In the genomic region with DNA sequence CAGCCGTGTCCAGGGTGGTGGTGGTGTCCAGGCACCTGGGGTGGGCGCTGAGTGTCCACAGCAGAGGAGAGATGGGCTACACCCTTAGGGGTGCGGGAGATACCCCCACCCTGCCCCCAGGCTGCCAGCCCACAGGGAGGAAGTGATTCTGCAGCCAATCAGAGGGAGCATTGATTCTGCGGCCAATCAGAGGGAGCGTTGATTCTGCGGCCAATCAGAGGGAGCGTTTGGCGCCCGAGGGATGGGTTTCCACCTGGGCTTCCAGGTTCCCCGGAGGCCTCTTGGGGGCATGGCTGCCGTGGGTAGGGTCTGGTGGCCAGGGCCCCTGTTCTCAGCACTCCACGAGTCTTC, we compare ENCODE assay signal across 21 cellular contexts. TPM values are rescaled to one million over a fixed set of nuclear protein-coding genes. Genes with fewer than 3 reads are reported as not detected.
DNase-seq lines count a peak whose midpoint lies in the region; ATAC-seq, FAIRE-seq and TF ChIP-seq lines count a peak whose summit lies in the region.
"Had no signal": no experiment of that assay in that cellular context is flagged by ENCODE, and none has a peak within 500 bp of the region (broad histone marks: within the 10 kb centered on the region; RNA-seq: fewer than 3 reads in every experiment).

No MANE protein-coding gene starts in this region.

- no peak overlapping the region for H3K9ac ChIP-seq in GM12878 (ENCODE audit: control insufficient read depth, insufficient read depth, low read length)

- TF ChIP-seq EP300 in GM12878 (IDR thresholded peaks at IDR 0.05; ENCODE audit: borderline replicate concordance in 1 of 2, control insufficient read depth in 1 of 2, low read depth in 2 of 2, low read length in 2 of 2): no peak

- peak overlapping the region; percentile 62 for H3K27ac Mint-ChIP-seq in stimulated activated naive B cell treated with anti-CD40 and anti-IgM and Interleukin-4, amounts not matched to agents 10 μg/mL and 1 μg/mL and 100 μg/mL, for 72 hours
- H3K27ac Mint-ChIP-seq: CD4-positive, CD25-positive, alpha-beta regulatory T cell had no signal

- H3K9me3 Mint-ChIP-seq in stimulated activated naive B cell treated with anti-CD40 and anti-IgM and Interleukin-4, amounts not matched to agents 10 μg/mL and 1 μg/mL and 100 μg/mL, for 72 hours: no peaks in the 10 kb centered on the region

- no peak for TF ChIP-seq POLR2A in GM12878 (IDR thresholded peaks at IDR 0.05; ENCODE audit: low read depth, low read length)

- no peak for DNase-seq in GM12878 (ENCODE audit: low read depth, low spot score)
- no peak for DNase-seq in stimulated activated naive B cell treated with anti-CD40 and anti-IgM and Interleukin-4, amounts not matched to agents 10 μg/mL and 1 μg/mL and 100 μg/mL, for 72 hours
- DNase-seq in left cardiac atrium: no peak
- DNase-seq in cardiac septum (ENCODE audit: low spot score): no peak
- DNase-seq: CD4-positive, CD25-positive, alpha-beta regulatory T cell; DMS79; Kasumi-1; NCI-H1417; NCI-H187; NCI-H510A treated with DMSO at 0.1 percent for 48 hours; NCI-H774; NK-92 treated with Interleukin-12 subunit alpha and Interleukin-12 subunit beta, amount 100 ng/mL, for 24 hours; OCI-M1; Right ventricle myocardium superior had no signal

- peaks cover 36 to 56% of the 10 kb centered on the region in 2 donors for H3K4me1 Mint-ChIP-seq in stimulated activated naive B cell treated with anti-CD40 and anti-IgM and Interleukin-4, amounts not matched to agents 10 μg/mL and 1 μg/mL and 100 μg/mL, for 72 hours
- H3K4me1 Mint-ChIP-seq: CD4-positive, CD25-positive, alpha-beta regulatory T cell had no signal

- TF ChIP-seq CTCF in DOHH2 (IDR thresholded peaks at IDR 0.05; ENCODE audit: low read depth, low read length, poor library complexity, severe bottlenecking): no peak
- no peak for TF ChIP-seq CTCF in GM12878 (IDR thresholded peaks at IDR 0.05 in 2 of 3, conservative IDR thresholded peaks at IDR 0.05 in 1 of 3; ENCODE audit: control insufficient read depth in 2 of 3, extremely low read depth in 1 of 3, insufficient read depth in 1 of 3, low read depth in 3 of 3, low read length in 3 of 3)

- H3K36me3 Mint-ChIP-seq in stimulated activated naive B cell treated with anti-CD40 and anti-IgM and Interleukin-4, amounts not matched to agents 10 μg/mL and 1 μg/mL and 100 μg/mL, for 72 hours: no peaks in the 10 kb centered on the region
- H3K36me3 Mint-ChIP-seq: CD4-positive, CD25-positive, alpha-beta regulatory T cell had no signal

- SMC1A ChIA-PET in GM12878 (lab: Charles Lee; ENCODE audit: uncharacterized antibody, unreplicated experiment): no interaction called here

- in situ Hi-C loops in GM12878 (cut with MboI): no loop called here

- POLR2A ChIA-PET in GM12878 (lab: Charles Lee): no interaction called here

- FAIRE-seq in GM12878 (lab: Jason Lieb, UNC): no peak
- FAIRE-seq: A204.1, GM19239, H1 had no signal

- H3K4me2 ChIP-seq in DOHH2 (ENCODE audit: low read length) (peak overlapping the region; percentile 61), GM12878 (ENCODE audit: control insufficient read depth, insufficient read depth) (peak overlapping the region; percentile 41)

- H3F3A ChIP-seq in DOHH2 (ENCODE audit: control insufficient read depth, insufficient read depth): peaks cover 3% of the 10 kb centered on the region

- H3K4me3 ChIP-seq in DOHH2 (ENCODE audit: low read length): peak overlapping the region; percentile 69
- no peak overlapping the region for H3K4me3 ChIP-seq in GM12878

- H4K20me1 ChIP-seq in DOHH2 (ENCODE audit: control insufficient read depth, insufficient read depth, low read depth, low read length) (no peaks in the 10 kb centered on the region), GM12878 (ENCODE audit: control insufficient read depth, insufficient read depth) (no peaks in the 10 kb centered on the region)

- RAD21 ChIA-PET in GM12878 (lab: Charles Lee; ENCODE audit: unreplicated experiment): no interaction called here

- WGBS in GM12878 (ENCODE audit: insufficient coverage, insufficient replicate concordance, low lambda C conversion rate, missing lambda C conversion rate): 64% methylated on average over 12 of the region's 12 CpGs

- peak; percentile 60 for ATAC-seq in HG02885 (IDR thresholded peaks at IDR 0.05; ENCODE audit: poor library complexity, unreplicated experiment)
- ATAC-seq in GM12878: no peak
- peak in 1 of 2 donors; percentile 14 for ATAC-seq in stimulated activated naive B cell treated with anti-CD40 and anti-IgM and Interleukin-4, amounts not matched to agents 10 μg/mL and 1 μg/mL and 100 μg/mL, for 72 hours (replicated peaks)
- ATAC-seq in left cardiac atrium: no peak
- no peak for ATAC-seq in HG03025 (IDR thresholded peaks at IDR 0.05; ENCODE audit: low FRiP score, unreplicated experiment)
- ATAC-seq: HCT116 had no signal

- no peak for TF ChIP-seq RAD21 in GM12878 (IDR thresholded peaks at IDR 0.05; ENCODE audit: insufficient read depth, low read depth, low read length)

- H3K4me1 ChIP-seq in DOHH2 (ENCODE audit: control insufficient read depth, low read length) (peaks cover 79% of the 10 kb centered on the region), GM12878 (ENCODE audit: control insufficient read depth, insufficient read depth, low read length) (peaks cover 44% of the 10 kb centered on the region)

- CTCF ChIA-PET in GM12878 (lab: Yijun Ruan, JAX): interaction anchor here (1.8 kb wide), 1 partner anchor 27 kb away, joined by 5 read pairs; no protein-coding TSS in a partner anchor

- H3K27me3 ChIP-seq in DOHH2 (ENCODE audit: control insufficient read depth, low read length) (no peaks in the 10 kb centered on the region), GM12878 (replicated peaks in 1 of 2; ENCODE audit: control insufficient read depth in 2 of 2, insufficient read depth in 2 of 2, low read length in 1 of 2) (no peaks in the 10 kb centered on the region)

- no peak overlapping the region for H3K4me3 Mint-ChIP-seq in stimulated activated naive B cell treated with anti-CD40 and anti-IgM and Interleukin-4, amounts not matched to agents 10 μg/mL and 1 μg/mL and 100 μg/mL, for 72 hours

- intact Hi-C loops in GM12878 (cut with micrococcal nuclease; ENCODE audit: unreplicated experiment) (no loop called here), left cardiac atrium (cut with DNase I) (no loop called here), cardiac septum (cut with DNase I) (no loop called here)

- no TSS peak for BruUV-seq in GM12878 (replicated peaks; lab: Mats Ljungman, UMichigan)

- H3K36me3 ChIP-seq in DOHH2 (ENCODE audit: control insufficient read depth, low read length) (no peaks in the 10 kb centered on the region), GM12878 (ENCODE audit: control insufficient read depth in 2 of 2, insufficient read depth in 2 of 2, low read length in 1 of 2) (no peaks in the 10 kb centered on the region)

- H3K27ac ChIP-seq in DOHH2 (ENCODE audit: low read depth, low read length) (peak overlapping the region; percentile 42; the same call in 1 of the 2 replicates), GM12878 (ENCODE audit: control insufficient read depth, insufficient read depth) (no peak overlapping the region)

- H3K9me3 ChIP-seq in DOHH2 (ENCODE audit: control insufficient read depth, insufficient read depth, low read length) (no peaks in the 10 kb centered on the region), GM12878 (replicated peaks; ENCODE audit: control insufficient read depth, insufficient read depth, low read length) (no peaks in the 10 kb centered on the region; the same call in 2 of the 3 replicates)

- H2AFZ ChIP-seq in GM12878 (ENCODE audit: control insufficient read depth, low read depth, low read length): no peak overlapping the region

- H3K27me3 Mint-ChIP-seq in stimulated activated naive B cell treated with anti-CD40 and anti-IgM and Interleukin-4, amounts not matched to agents 10 μg/mL and 1 μg/mL and 100 μg/mL, for 72 hours: peaks cover 0 to 5% of the 10 kb centered on the region in 2 donors
- H3K27me3 Mint-ChIP-seq: CD4-positive, CD25-positive, alpha-beta regulatory T cell had no signal

- H3K79me2 ChIP-seq in DOHH2 (ENCODE audit: control insufficient read depth, low read length) (no peaks in the 10 kb centered on the region), GM12878 (ENCODE audit: control insufficient read depth, insufficient read depth, low read length) (no peaks in the 10 kb centered on the region)

- no peaks in the 10 kb centered on the region for H3K9me2 ChIP-seq in DOHH2 (replicated peaks; ENCODE audit: control insufficient read depth, low read length)

TF ChIP-seq in GM12878, 131 proteins besides CTCF, POLR2A, EP300 and RAD21:
- TF ChIP-seq SPI1 (IDR thresholded peaks at IDR 0.05; ENCODE audit: borderline replicate concordance, insufficient read depth, low read depth, low read length): peak; percentile 28; the same call in 1 of the 2 replicates
- no peak for TF ChIP-seq MXI1 (IDR thresholded peaks at IDR 0.05; ENCODE audit: low read depth, low read length)

RNA-seq across cellular contexts. Expression of a gene that starts 28.2 kb away (rescaled TPM):
- total RNA-seq in GM12878 (2013; cell fraction: nucleolus; rRNA removed): 60.4 and 72.7 TPM in 2 replicates
- total RNA-seq in GM12878 (2014; rRNA removed) (30.9 and 32.8 TPM in 2 replicates), GM12878 (2014; rRNA removed; fragmentation: Illumina TruSeq; extraction: Trizol) (18.5 and 20.7 TPM in 2 replicates), GM12878 (2021) (36.1 and 43.8 TPM in 2 replicates), left cardiac atrium (10 to 100 TPM; 14.9 to 16.2 TPM), cardiac septum (14.7 TPM)
- polyA plus RNA-seq in GM12878 (2011; ENCODE audit: low read depth): 7.5 TPM
- polyA plus RNA-seq in GM12878 (2011; rRNA removed) (15.1 and 17.8 TPM in 2 replicates), GM12878 (2014; fragmentation: Illumina TruSeq; extraction: Trizol) (15.6 and 16.9 TPM in 2 replicates), GM12878 (2014; fragmentation: Nextera tagmentation; extraction: Ambion mirVana) (1 to 10 TPM; 1.0 to 3.5 TPM), GM12878 (2014; rRNA removed) (36.8 and 39.3 TPM in 2 replicates), GM12878 (2016; fragmentation: Nextera tagmentation; extraction: Ambion mirVana) (10 to 100 TPM; 35.0 to 44.4 TPM)
- 18.1 and 23.3 TPM in 2 replicates for polyA plus RNA-seq in GM12878 (2011; cell fraction: cytosol; rRNA removed)
- polyA plus RNA-seq in GM12878 (2011; cell fraction: nucleus; rRNA removed): 28.8 and 39.9 TPM in 2 replicates
- 23.9 and 24.2 TPM in 2 replicates for polyA plus RNA-seq in GM12878 (2012)
- polyA minus RNA-seq in GM12878 (2011; rRNA and poly(A)+ RNA removed): 16.5 and 25.4 TPM in 2 replicates
- polyA minus RNA-seq in GM12878 (2011; cell fraction: cytosol; rRNA and poly(A)+ RNA removed): 18.8 and 21.5 TPM in 2 replicates
- polyA minus RNA-seq in GM12878 (2011; cell fraction: nucleus; rRNA and poly(A)+ RNA removed): 13.2 and 18.4 TPM in 2 replicates
